ENCODE assay signal across 14 cellular contexts in genomic region chr7:11760372-11760771, GRCh38.
DNase-seq lines count a peak whose midpoint lies in the region; ATAC-seq and TF ChIP-seq lines count a peak whose summit lies in the region.
"Had no signal": no experiment of that assay in that cellular context is flagged by ENCODE, and none has a peak within 500 bp of the region (broad histone marks: within the 10 kb centered on the region; RNA-seq: fewer than 3 reads in every experiment).

No MANE protein-coding gene starts in this region.

- no peak overlapping the region for H3K27ac Mint-ChIP-seq in activated T-helper 17 cell treated with anti-CD3 and anti-CD28 coated beads, Interleukin-2, amount 50 U/mL, for 72 hours
- H3K27ac Mint-ChIP-seq: CD14-positive monocyte; natural killer cell treated with Interleukin-12 subunit alpha and Interleukin-12 subunit beta and Interleukin-15 and Interleukin-18, amount 100 ng/mL, for 72 hours; T-helper 1 cell treated with Interleukin-12 subunit alpha and Interleukin-12 subunit beta and Interleukin-4 antibody, amounts not matched to agents 30 μg/mL and 1 μg/mL, for 36 hours had no signal

- H3K36me3 ChIP-seq in colonic mucosa (no peaks in the 10 kb centered on the region), left ventricle myocardium inferior (no peaks in the 10 kb centered on the region)

- H3K4me1 ChIP-seq in colonic mucosa: no peaks in the 10 kb centered on the region
- no peaks in the 10 kb centered on the region for H3K4me1 ChIP-seq in left ventricle myocardium inferior

- no peaks in the 10 kb centered on the region for H3K27me3 Mint-ChIP-seq in activated T-helper 17 cell treated with anti-CD3 and anti-CD28 coated beads, Interleukin-2, amount 50 U/mL, for 72 hours
- H3K27me3 Mint-ChIP-seq: natural killer cell treated with Interleukin-12 subunit alpha and Interleukin-12 subunit beta and Interleukin-15 and Interleukin-18, amount 100 ng/mL, for 72 hours had no signal

- H3K4me3 Mint-ChIP-seq in activated T-helper 17 cell treated with anti-CD3 and anti-CD28 coated beads, Interleukin-2, amount 50 U/mL, for 72 hours: no peak overlapping the region
- H3K4me3 Mint-ChIP-seq: CD14-positive monocyte; natural killer cell treated with Interleukin-12 subunit alpha and Interleukin-12 subunit beta and Interleukin-15 and Interleukin-18, amount 100 ng/mL, for 72 hours; T-helper 1 cell treated with Interleukin-12 subunit alpha and Interleukin-12 subunit beta and Interleukin-4 antibody, amounts not matched to agents 30 μg/mL and 1 μg/mL, for 36 hours had no signal

- H3K9me3 ChIP-seq in colonic mucosa: no peaks in the 10 kb centered on the region
- H3K9me3 ChIP-seq in left ventricle myocardium inferior (replicated peaks): no peaks in the 10 kb centered on the region

- H3K27me3 ChIP-seq in colonic mucosa (no peaks in the 10 kb centered on the region), left ventricle myocardium inferior (ENCODE audit: low read depth) (no peaks in the 10 kb centered on the region)

- no peak overlapping the region for H3K9ac ChIP-seq in colonic mucosa (ENCODE audit: low read depth in 2 of 2, low read length in 2 of 2)

- no peak overlapping the region for H3K4me3 ChIP-seq in fibroblast of villous mesenchyme (ENCODE audit: low read depth, low read length)
- H3K4me3 ChIP-seq in colonic mucosa: no peak overlapping the region
- no peak overlapping the region for H3K4me3 ChIP-seq in left ventricle myocardium inferior

- TF ChIP-seq CTCF in fibroblast of villous mesenchyme (IDR thresholded peaks at IDR 0.05; ENCODE audit: insufficient read depth, low read depth, low read length) (no peak), colonic mucosa (IDR thresholded peaks at IDR 0.05) (no peak), left ventricle myocardium inferior (IDR thresholded peaks at IDR 0.05; ENCODE audit: borderline replicate concordance) (no peak)

- H3K9me3 Mint-ChIP-seq in activated T-helper 17 cell treated with anti-CD3 and anti-CD28 coated beads, Interleukin-2, amount 50 U/mL, for 72 hours: no peaks in the 10 kb centered on the region
- H3K9me3 Mint-ChIP-seq: T-helper 1 cell treated with Interleukin-12 subunit alpha and Interleukin-12 subunit beta and Interleukin-4 antibody, amounts not matched to agents 30 μg/mL and 1 μg/mL, for 36 hours had no signal

- intact Hi-C loops in colonic mucosa (cut with DNase I): no loop called here
- intact Hi-C loops in left ventricle myocardium inferior (cut with micrococcal nuclease): no loop called here

- no peaks in the 10 kb centered on the region for H3K4me1 Mint-ChIP-seq in activated T-helper 17 cell treated with anti-CD3 and anti-CD28 coated beads, Interleukin-2, amount 50 U/mL, for 72 hours

- peak; percentile 93 for DNase-seq in DMS153 (lab: John Stamatoyannopoulos, UW)
- DNase-seq in NCI-H1105 treated with DMSO at 0.1 percent for 48 hours (lab: John Stamatoyannopoulos, UW): peak; percentile 95
- DNase-seq in NOMO-1 treated with DMSO at 0.1 percent for 48 hours (lab: John Stamatoyannopoulos, UW; ENCODE audit: unreplicated experiment): peak; percentile 90
- peak; percentile 6 for DNase-seq in fibroblast of villous mesenchyme (ENCODE audit: low read depth)
- no peak for DNase-seq in colonic mucosa
- no peak for DNase-seq in middle frontal gyrus (ENCODE audit: extremely low spot score, low spot score)
- no peak for DNase-seq in left ventricle myocardium inferior
- DNase-seq: islet precursor cell; NCI-H524 treated with DMSO at 0.1 percent for 48 hours; stimulated activated CD4-positive, alpha-beta T cell treated with anti-CD3 and anti-CD28 coated beads, Interleukin-12 subunit alpha, Interleukin-12 subunit beta, amount 100 ng/mL, for 4 hours had no signal

- ATAC-seq in activated T-helper 17 cell treated with anti-CD3 and anti-CD28 coated beads, Interleukin-2, amount 50 U/mL, for 72 hours (replicated peaks): no peak
- ATAC-seq: natural killer cell treated with Interleukin-12 subunit alpha and Interleukin-12 subunit beta and Interleukin-15 and Interleukin-18, amount 100 ng/mL, for 72 hours had no signal

- no peaks in the 10 kb centered on the region for H3K36me3 Mint-ChIP-seq in activated T-helper 17 cell treated with anti-CD3 and anti-CD28 coated beads, Interleukin-2, amount 50 U/mL, for 72 hours (ENCODE audit: low read depth)
- H3K36me3 Mint-ChIP-seq: CD14-positive monocyte; natural killer cell treated with Interleukin-12 subunit alpha and Interleukin-12 subunit beta and Interleukin-15 and Interleukin-18, amount 100 ng/mL, for 72 hours had no signal

- H3K27ac ChIP-seq in colonic mucosa (no peak overlapping the region), left ventricle myocardium inferior (replicated peaks) (no peak overlapping the region)

Comparison
In these comparisons a context has a peak if more than half of its experiments do, and no peak if none do; other contexts are left out.
1. DNase-seq: peak in DMS153 (single experiment), NCI-H1105 treated with DMSO at 0.1 percent for 48 hours (single experiment), NOMO-1 treated with DMSO at 0.1 percent for 48 hours (single experiment) and fibroblast of villous mesenchyme (single experiment); none in colonic mucosa (single experiment), middle frontal gyrus (single experiment) and left ventricle myocardium inferior (single experiment).